Comparison of ENCODE assay signal across 8 cellular contexts in the genomic region with DNA sequence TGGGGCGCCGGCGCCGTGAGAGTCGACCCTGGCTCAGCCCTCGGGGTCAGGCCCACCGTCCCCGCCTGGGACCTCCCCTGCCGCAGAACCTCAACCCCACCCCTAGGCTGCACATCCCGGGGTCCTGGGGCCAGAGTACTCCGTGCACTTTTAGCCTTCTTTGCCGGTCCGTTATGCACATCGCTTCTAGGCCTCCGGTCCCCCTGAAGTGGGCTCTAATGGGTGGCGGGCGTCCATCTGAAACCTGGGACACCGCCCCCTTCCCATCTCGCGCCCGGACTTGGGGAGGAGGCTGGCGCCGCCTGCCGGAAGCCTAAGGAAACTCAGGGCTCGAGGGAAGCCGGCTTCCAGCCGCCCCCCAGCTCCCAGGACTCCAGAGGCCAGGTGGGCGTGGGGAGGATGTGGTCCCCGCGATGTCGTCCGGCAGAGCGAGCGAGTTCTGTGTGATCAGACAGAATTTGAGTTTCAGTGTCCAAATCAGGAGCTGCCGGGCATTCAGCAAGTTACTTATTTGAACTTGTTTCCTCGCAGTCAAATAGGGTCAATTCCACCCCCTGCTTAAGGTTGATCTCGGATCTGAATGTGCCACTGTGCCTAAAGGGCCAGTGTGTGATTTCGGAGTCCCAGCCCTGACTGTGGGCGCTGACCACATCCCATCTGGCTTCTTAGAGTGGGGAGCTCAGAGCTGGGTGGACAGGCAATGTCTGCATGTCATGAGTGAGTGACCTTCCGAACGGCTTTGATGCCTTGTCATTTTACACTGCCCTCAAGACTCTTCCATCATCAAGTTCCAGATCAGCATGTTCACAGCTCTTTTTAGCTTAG. TPM values are rescaled to one million over a fixed set of nuclear protein-coding genes. Genes with fewer than 3 reads are reported as not detected.
A peak's percentile ranks its signal among the peaks of the same experiment; 100 is the strongest.
DNase-seq lines count a peak whose midpoint lies in the region; ATAC-seq and TF ChIP-seq lines count a peak whose summit lies in the region.

No MANE protein-coding gene starts in this region.

- H3K4me3 ChIP-seq in ACC112 (ENCODE audit: low read depth, low read length) (peak overlapping the region; percentile 69), GM12865 (ENCODE audit: low read depth, low read length) (no peak overlapping the region), skeletal muscle tissue (ENCODE audit: low read length in 3 of 3) (peak overlapping the region in 2 of 3 donors; percentile 5 to 41)

- no peaks in the 10 kb centered on the region for H3K36me3 ChIP-seq in ACC112 (ENCODE audit: insufficient read depth, low read length)
- H3K36me3 ChIP-seq in skeletal muscle tissue (ENCODE audit: control insufficient read depth in 3 of 3, insufficient read depth in 3 of 3, low read length in 3 of 3) = no peaks in the 10 kb centered on the region

- no peak overlapping the region for H3K9ac ChIP-seq in skeletal muscle tissue (ENCODE audit: low read depth in 1 of 3, low read length in 3 of 3)

- no peak overlapping the region for H3K27ac Mint-ChIP-seq in activated naive CD8-positive, alpha-beta T cell

- H3K9me3 Mint-ChIP-seq in activated naive CD8-positive, alpha-beta T cell (ENCODE audit: low read depth) = no peaks in the 10 kb centered on the region

- DNase-seq in GM12865 (ENCODE audit: low read depth) (peak; percentile 36), NCI-H748 treated with DMSO at 0.1 percent for 48 hours (lab: John Stamatoyannopoulos, UW) (peak; percentile 38), hepatic stellate cell (ENCODE audit: low spot score) (peak; percentile 62), left lobe of liver (ENCODE audit: low spot score) (no peak)

- H3K27me3 Mint-ChIP-seq in activated naive CD8-positive, alpha-beta T cell = peaks cover 9% of the 10 kb centered on the region

- ATAC-seq in GM21825 (IDR thresholded peaks at IDR 0.05; ENCODE audit: unreplicated experiment) (no peak), left lobe of liver (no peak)

- TF ChIP-seq CTCF in GM12865 (IDR thresholded peaks at IDR 0.05; ENCODE audit: insufficient read depth, low read depth, low read length, missing control alignments) = peak; percentile 57

- peak overlapping the region; percentile 84 for H3K4me3 Mint-ChIP-seq in activated naive CD8-positive, alpha-beta T cell

- H3K36me3 Mint-ChIP-seq in activated naive CD8-positive, alpha-beta T cell = no peaks in the 10 kb centered on the region

- peaks cover 76% of the 10 kb centered on the region for H3K27me3 ChIP-seq in ACC112 (ENCODE audit: insufficient read depth, low read length)
- H3K27me3 ChIP-seq in skeletal muscle tissue (ENCODE audit: control insufficient read depth in 3 of 3, insufficient read depth in 3 of 3, low read length in 3 of 3) = peaks cover 70 to 80% (median 78%) of the 10 kb centered on the region in 3 donors

- H3K4me1 ChIP-seq in ACC112 (ENCODE audit: control insufficient read depth, insufficient read depth, low read length, unreplicated experiment) = no peaks in the 10 kb centered on the region
- peaks cover 15 to 18% (median 16%) of the 10 kb centered on the region in 3 donors for H3K4me1 ChIP-seq in skeletal muscle tissue (ENCODE audit: control insufficient read depth in 3 of 3, insufficient read depth in 3 of 3, low read length in 3 of 3)

- no peaks in the 10 kb centered on the region for H3K79me2 ChIP-seq in ACC112 (ENCODE audit: control insufficient read depth, insufficient read depth, low read length, unreplicated experiment)

- peak overlapping the region; percentile 73 for H2AFZ ChIP-seq in ACC112 (ENCODE audit: low read length, unreplicated experiment)

- peaks cover 21% of the 10 kb centered on the region for H3K4me1 Mint-ChIP-seq in activated naive CD8-positive, alpha-beta T cell (ENCODE audit: low read depth)

- H3K27ac ChIP-seq in ACC112 (ENCODE audit: low read depth, low read length) = no peak overlapping the region
- H3K27ac ChIP-seq in skeletal muscle tissue (ENCODE audit: low read depth, low read length) = no peak overlapping the region

- no peaks in the 10 kb centered on the region for H3K9me3 ChIP-seq in skeletal muscle tissue (ENCODE audit: control insufficient read depth in 3 of 3, low read length in 3 of 3)

RNA-seq across cellular contexts. Expression of a gene that starts 47.6 kb away (rescaled TPM):
- total RNA-seq in skeletal muscle tissue (26.1 TPM), left lobe of liver (not detected)

Comparison
In these comparisons a context has a peak if more than half of its experiments do, and no peak if none do; other contexts are left out.
1. RNA of a gene that starts 47.6 kb away (total RNA-seq): 26.1 TPM in skeletal muscle tissue (single experiment); not detected in left lobe of liver (single experiment); every median in the first group is over 10 times any median in the second.